Comparison of ENCODE assay signal across 8 cellular contexts in the genomic region with DNA sequence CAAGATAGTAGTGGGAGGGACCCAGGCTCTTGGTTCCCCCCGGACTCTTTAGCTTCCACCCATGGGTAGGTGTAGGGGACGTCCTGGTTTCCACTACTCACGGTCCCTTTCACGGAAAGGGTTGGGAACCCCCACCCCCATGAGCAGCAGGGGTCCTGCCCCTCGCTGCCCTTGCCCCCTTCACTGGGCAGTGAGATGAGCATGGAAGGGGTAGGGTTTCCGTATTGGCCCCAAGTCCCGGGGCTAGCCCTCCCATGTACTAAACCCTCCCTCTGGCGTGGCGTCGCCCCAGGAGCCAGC. TPM values are rescaled to one million over a fixed set of nuclear protein-coding genes. Genes with fewer than 3 reads are reported as not detected.
DNase-seq lines count a peak whose midpoint lies in the region; ATAC-seq and TF ChIP-seq lines count a peak whose summit lies in the region.

No MANE protein-coding gene starts in this region.

- POLR2A ChIA-PET in AG04449 (lab: Yijun Ruan, JAX), result interaction anchor here (0.5 to 1.3 kb wide), 5 partner anchors 9 to 224 kb away, joined by 3 to 7 read pairs (median 3); a partner anchor contains a TSS

- H3K9me3 Mint-ChIP-seq in endodermal cell, result peaks cover 2% of the 10 kb centered on the region

- peaks cover 2% of the 10 kb centered on the region for H4K20me1 ChIP-seq in osteoblast (ENCODE audit: insufficient read depth, low read length)

- H3K27ac Mint-ChIP-seq in endodermal cell, result no peak overlapping the region

- no peak overlapping the region for H3K9ac ChIP-seq in endodermal cell (ENCODE audit: extremely low read depth, low read length, poor library complexity, severe bottlenecking)

- H2AFZ ChIP-seq in osteoblast (ENCODE audit: low read length), result peak overlapping the region; percentile 97

- TF ChIP-seq CTCF in AG04449 (IDR thresholded peaks at IDR 0.05; ENCODE audit: insufficient read depth, low read length, missing control alignments) (no peak), LNCaP clone FGC (IDR thresholded peaks at IDR 0.05; ENCODE audit: control insufficient read depth, extremely low read depth, insufficient read depth) (no peak), endodermal cell (conservative IDR thresholded peaks at IDR 0.05) (no peak), osteoblast (IDR thresholded peaks at IDR 0.05; ENCODE audit: extremely low read depth, low read depth, low read length) (no peak)

- H3K4me3 ChIP-seq in AG04449 (ENCODE audit: low read depth, low read length), result peak overlapping the region; percentile 91
- H3K4me3 ChIP-seq in LNCaP clone FGC (ENCODE audit: low read depth, low read length), result peak overlapping the region; percentile 53
- no peak overlapping the region for H3K4me3 ChIP-seq in endodermal cell (ENCODE audit: low read length)
- peak overlapping the region; percentile 83 for H3K4me3 ChIP-seq in osteoblast (ENCODE audit: insufficient read depth, low read length)

- CTCF ChIA-PET in AG04449 (lab: Yijun Ruan, JAX), result interaction anchor here (0.6 to 5.3 kb wide), 35 partner anchors 9 to 273 kb away, joined by 3 to 82 read pairs (median 4); a partner anchor contains a TSS

- H3K4me1 ChIP-seq in endodermal cell (ENCODE audit: control insufficient read depth, insufficient read depth, low read length), result no peaks in the 10 kb centered on the region
- H3K4me1 ChIP-seq in osteoblast (ENCODE audit: insufficient read depth, low read length), result peaks cover 4% of the 10 kb centered on the region

- H3K9me3 ChIP-seq in endodermal cell (ENCODE audit: control insufficient read depth, low read length) (no peaks in the 10 kb centered on the region), osteoblast (ENCODE audit: low read depth, low read length) (no peaks in the 10 kb centered on the region)

- H3K36me3 Mint-ChIP-seq in endodermal cell (ENCODE audit: low read depth), result peaks cover 14% of the 10 kb centered on the region

- peak overlapping the region; percentile 88 for H3K4me2 ChIP-seq in osteoblast (ENCODE audit: insufficient read depth, low read length)

- no peaks in the 10 kb centered on the region for H3K79me2 ChIP-seq in osteoblast (ENCODE audit: insufficient read depth, low read length)

- 5% methylated on average over 10 of the region's 10 CpGs; no CpG with 5 or more reads in 1 of the 2 experiments for WGBS in endodermal cell (ENCODE audit: insufficient coverage in 1 of 2, insufficient read length in 1 of 2), 2 experiments

- peaks cover 4% of the 10 kb centered on the region for H3K4me1 Mint-ChIP-seq in endodermal cell

- peak overlapping the region; percentile 59 for H3K4me3 Mint-ChIP-seq in endodermal cell

- peaks cover 8% of the 10 kb centered on the region for H3K36me3 ChIP-seq in endodermal cell (ENCODE audit: control insufficient read depth, insufficient read depth, low read length)
- H3K36me3 ChIP-seq in osteoblast (ENCODE audit: insufficient read depth, low read length), result no peaks in the 10 kb centered on the region

- H3K27ac ChIP-seq in endodermal cell (ENCODE audit: low read depth, low read length) (no peak overlapping the region), osteoblast (ENCODE audit: low read depth, low read length) (no peak overlapping the region)

- DNase-seq in AG04449 (ENCODE audit: low read depth, low spot score) (no peak), LNCaP clone FGC (ENCODE audit: low read depth) (no peak), endodermal cell (no peak), osteoblast (ENCODE audit: insufficient read length, low spot score, missing footprints) (no peak), NCI-H2081 treated with DMSO at 0.1 percent for 48 hours (lab: John Stamatoyannopoulos, UW) (no peak), DMS 273 treated with DMSO at 0.1 percent for 48 hours (lab: John Stamatoyannopoulos, UW) (no peak), NCI-H146 treated with DMSO at 0.1 percent for 48 hours (lab: John Stamatoyannopoulos, UW; ENCODE audit: unreplicated experiment) (no peak)

- peaks cover 81% of the 10 kb centered on the region for H3K27me3 Mint-ChIP-seq in endodermal cell (ENCODE audit: insufficient read depth)

- H3K27me3 ChIP-seq in endodermal cell (ENCODE audit: control insufficient read depth, insufficient read depth, low read length, poor library complexity, severe bottlenecking) (peaks cover 81% of the 10 kb centered on the region), osteoblast (ENCODE audit: insufficient read depth, low read length) (peaks cover 12% of the 10 kb centered on the region)

- no peak for ATAC-seq in HG02763 (IDR thresholded peaks at IDR 0.05; ENCODE audit: unreplicated experiment)

RNA-seq across cellular contexts. Expression of a gene that starts 12.7 kb away (rescaled TPM):
- under 1 TPM in 1 of 2 donors, not detected in 1; 0.44 TPM for total RNA-seq in endodermal cell
- polyA plus RNA-seq in endodermal cell (2013, experiment 1 of 2), result 4.9 TPM
- polyA plus RNA-seq in endodermal cell (2013, experiment 2 of 2), result 3.9 TPM
- total RNA-seq in osteoblast, result 0.29 and 0.72 TPM in 2 replicates

RNA-seq across cellular contexts. Expression of a gene that starts 19.0 kb away (rescaled TPM):
- total RNA-seq in endodermal cell, result 10 to 100 TPM; 21.7 to 27.8 TPM
- polyA plus RNA-seq in endodermal cell (2013, experiment 1 of 2), result 36.0 TPM
- polyA plus RNA-seq in endodermal cell (2013, experiment 2 of 2), result 29.0 TPM
- 37.4 and 41.6 TPM in 2 replicates for total RNA-seq in osteoblast

RNA-seq across cellular contexts. Expression of a gene that starts 26.3 kb away (rescaled TPM):
- total RNA-seq in endodermal cell (100 to 1,000 TPM; 144 to 186 TPM), osteoblast (275 and 293 TPM in 2 replicates)
- polyA plus RNA-seq in endodermal cell (2013, experiment 1 of 2), result 157 TPM
- 137 TPM for polyA plus RNA-seq in endodermal cell (2013, experiment 2 of 2)

RNA-seq across cellular contexts. Expression of a gene that starts 29.1 kb away (rescaled TPM):
- 10 to 100 TPM; 13.6 to 15.8 TPM for total RNA-seq in endodermal cell
- 10.2 TPM for polyA plus RNA-seq in endodermal cell (2013, experiment 1 of 2)
- 7.9 TPM for polyA plus RNA-seq in endodermal cell (2013, experiment 2 of 2)
- total RNA-seq in osteoblast, result 0.59 and 0.72 TPM in 2 replicates

RNA-seq across cellular contexts. Expression of a gene that starts 31.9 kb away (rescaled TPM):
- total RNA-seq in endodermal cell, result 100 to 1,000 TPM; 108 to 142 TPM
- polyA plus RNA-seq in endodermal cell (2013, experiment 1 of 2), result 114 TPM
- polyA plus RNA-seq in endodermal cell (2013, experiment 2 of 2), result 101 TPM
- total RNA-seq in osteoblast, result 152 and 211 TPM in 2 replicates
